In genomic region chr2:167853717-167854116, GRCh38 we compare ENCODE assay signal across 2 cellular contexts.
TF ChIP-seq lines count a peak whose summit lies in the region.

No MANE protein-coding gene starts in this region.

TF ChIP-seq in HepG2, 621 proteins besides CTCF, POLR2A, EP300 and RAD21 (continued from another document):
- TF ChIP-seq ATF2 (CRISPR knock-in tag; IDR thresholded peaks at IDR 0.05) (no peak), ZNF772 (CRISPR knock-in tag; IDR thresholded peaks at IDR 0.05) (no peak), ZNF775 (CRISPR knock-in tag; IDR thresholded peaks at IDR 0.05; ENCODE audit: borderline replicate concordance) (no peak), TFE3 (CRISPR knock-in tag; IDR thresholded peaks at IDR 0.05) (no peak), ZKSCAN5 (CRISPR knock-in tag; IDR thresholded peaks at IDR 0.05) (no peak), MNT (IDR thresholded peaks at IDR 0.05) (peak; percentile 83)

TF ChIP-seq in K562, 482 proteins besides CTCF, POLR2A, EP300 and RAD21:
- TF ChIP-seq MGA (IDR thresholded peaks at IDR 0.05) (peak; percentile 39; the same call in 1 of the 2 replicates), CBFA2T2 (conservative IDR thresholded peaks at IDR 0.05) (no peak), MNT (conservative IDR thresholded peaks at IDR 0.05) (0 out of 4 replicates have a peak, but pooled peaks have one; percentile 21 to 28), MEIS2 (IDR thresholded peaks at IDR 0.05; ENCODE audit: partially characterized antibody) (peak; percentile 15), MAFF (IDR thresholded peaks at IDR 0.05; ENCODE audit: low read length) (no peak), MECOM (CRISPR knock-in tag; IDR thresholded peaks at IDR 0.05) (0 out of 2 replicates have a peak, but pooled peaks have one; percentile 45), L3MBTL2 (IDR thresholded peaks at IDR 0.05) (0 out of 2 replicates have a peak, but pooled peaks have one; percentile 38)
